9 cellular contexts compared by ENCODE assay signal in the genomic region with DNA sequence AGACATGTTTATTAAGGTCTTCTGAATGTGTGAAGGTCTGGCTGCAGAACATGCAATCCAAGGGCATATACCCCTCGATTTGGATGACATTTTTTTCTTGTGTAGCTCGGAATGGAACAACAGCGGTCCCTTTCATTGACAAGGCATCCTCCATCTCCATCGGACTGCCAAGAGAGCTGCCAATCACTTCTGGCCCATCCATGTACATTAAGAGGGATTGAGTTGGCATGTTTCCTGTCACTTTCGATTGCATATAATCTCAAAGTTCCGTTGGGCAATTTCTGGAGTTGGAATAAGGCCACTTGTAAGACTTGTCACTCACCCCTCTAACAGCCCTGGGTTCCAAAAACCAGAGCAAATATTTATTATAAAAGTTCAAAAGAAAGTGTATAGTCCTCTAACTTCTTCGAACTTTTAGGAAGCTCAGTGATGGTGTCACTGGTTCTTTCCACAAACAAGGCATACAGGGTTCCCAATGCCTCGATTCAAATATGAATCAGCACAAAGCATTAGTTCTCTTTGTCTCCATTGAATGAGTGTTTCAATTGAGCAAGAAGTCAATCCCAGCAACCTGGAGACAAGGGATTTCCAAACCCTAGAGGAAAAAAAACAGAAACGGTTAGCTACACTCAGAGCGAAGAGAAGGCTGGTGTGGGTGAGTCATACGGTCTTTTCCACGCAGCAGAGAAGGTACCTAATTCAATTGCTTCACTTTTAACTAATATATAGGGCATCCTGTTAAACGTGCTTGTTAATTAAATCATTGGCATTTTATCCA. TPM values are rescaled to one million over a fixed set of nuclear protein-coding genes. Genes with fewer than 3 reads are reported as not detected.
A peak's percentile ranks its signal among the peaks of the same experiment; 100 is the strongest.
DNase-seq lines count a peak whose midpoint lies in the region; ATAC-seq and TF ChIP-seq lines count a peak whose summit lies in the region.
"Had no signal": no experiment of that assay in that cellular context is flagged by ENCODE, and none has a peak within 500 bp of the region (broad histone marks: within the 10 kb centered on the region; RNA-seq: fewer than 3 reads in every experiment).

No MANE protein-coding gene starts in this region.

- H3K9me3 ChIP-seq in muscle layer of duodenum (ENCODE audit: control insufficient read depth in 1 of 2, low read length in 2 of 2): no peaks in the 10 kb centered on the region
- no peaks in the 10 kb centered on the region for H3K9me3 ChIP-seq in vagina
- H3K9me3 ChIP-seq: adrenal gland had no signal

- DNase-seq in activated effector memory CD4-positive, alpha-beta T cell treated with anti-CD3 and anti-CD28 coated beads, Interleukin-2, amount 50 U/mL, for 16 hours: peak; percentile 80
- DNase-seq in activated effector memory CD4-positive, alpha-beta T cell treated with Interleukin-2 at 50 U/mL for 16 hours: no peak
- DNase-seq in SKM-1 treated with dmso at 0.1 percent for 144 hours (lab: John Stamatoyannopoulos, UW; ENCODE audit: unreplicated experiment): peak; percentile 69
- no peak for DNase-seq in coronary artery (ENCODE audit: low spot score)
- DNase-seq in vagina (ENCODE audit: extremely low spot score in 2 of 2): peak; percentile 55 to 89
- no peak for DNase-seq in retina
- no peak for DNase-seq in left colon

- H3K27ac ChIP-seq in coronary artery (peak overlapping the region; percentile 42 to 83), muscle layer of duodenum (ENCODE audit: low read length) (peak overlapping the region; percentile 18), vagina (peak overlapping the region; percentile 78)

- no peak for TF ChIP-seq CTCF in coronary artery (IDR thresholded peaks at IDR 0.05)
- no peak for TF ChIP-seq CTCF in vagina (IDR thresholded peaks at IDR 0.05)

- H3K36me3 ChIP-seq in muscle layer of duodenum (ENCODE audit: control insufficient read depth in 1 of 2, insufficient read depth in 2 of 2, low read length in 2 of 2) (peaks cover 17 to 35% of the 10 kb centered on the region in 2 donors), vagina (peaks cover 0 to 15% of the 10 kb centered on the region in 2 donors)

- H3K4me1 ChIP-seq in muscle layer of duodenum (ENCODE audit: control insufficient read depth in 1 of 2, insufficient read depth in 2 of 2, low read length in 2 of 2): peaks cover 14 to 34% of the 10 kb centered on the region in 2 donors
- H3K4me1 ChIP-seq in vagina: peaks cover 66% of the 10 kb centered on the region

- no peak for TF ChIP-seq POLR2A in vagina (IDR thresholded peaks at IDR 0.05)

- H3K27me3 ChIP-seq in muscle layer of duodenum (ENCODE audit: low read depth, low read length): no peaks in the 10 kb centered on the region
- no peaks in the 10 kb centered on the region for H3K27me3 ChIP-seq in vagina
- H3K27me3 ChIP-seq: adrenal gland had no signal

- ATAC-seq in left colon: no peak

- intact Hi-C loops in vagina (cut with DNase I) (no loop called here), left colon (cut with DNase I, micrococcal nuclease) (no loop called here)

- peak overlapping the region; percentile 30 for H3K4me3 ChIP-seq in coronary artery
- H3K4me3 ChIP-seq in muscle layer of duodenum (ENCODE audit: low read depth in 1 of 2, low read length in 2 of 2): no peak overlapping the region
- no peak overlapping the region for H3K4me3 ChIP-seq in vagina
- H3K4me3 ChIP-seq: adrenal gland had no signal

RNA-seq across cellular contexts. Expression of gene ZNF217, which starts 10.9 kb away (rescaled TPM):
- 30.4 TPM for total RNA-seq in vagina
- 10 to 100 TPM; 58.2 to 70.0 TPM for total RNA-seq in left colon

Comparison
In these comparisons a context has a peak if more than half of its experiments do, and no peak if none do; other contexts are left out.
1. DNase-seq: peak in activated effector memory CD4-positive, alpha-beta T cell treated with anti-CD3 and anti-CD28 coated beads, Interleukin-2, amount 50 U/mL, for 16 hours (single experiment), SKM-1 treated with dmso at 0.1 percent for 144 hours (single experiment) and vagina (2 of 2); none in activated effector memory CD4-positive, alpha-beta T cell treated with Interleukin-2 at 50 U/mL for 16 hours (single experiment), coronary artery (single experiment), retina (single experiment) and left colon (0 of 2).
2. H3K27ac ChIP-seq: peak in every context shown above with its lines; median percentile 78 in vagina; 62 in coronary artery; 18 in muscle layer of duodenum.